In the genomic region with DNA sequence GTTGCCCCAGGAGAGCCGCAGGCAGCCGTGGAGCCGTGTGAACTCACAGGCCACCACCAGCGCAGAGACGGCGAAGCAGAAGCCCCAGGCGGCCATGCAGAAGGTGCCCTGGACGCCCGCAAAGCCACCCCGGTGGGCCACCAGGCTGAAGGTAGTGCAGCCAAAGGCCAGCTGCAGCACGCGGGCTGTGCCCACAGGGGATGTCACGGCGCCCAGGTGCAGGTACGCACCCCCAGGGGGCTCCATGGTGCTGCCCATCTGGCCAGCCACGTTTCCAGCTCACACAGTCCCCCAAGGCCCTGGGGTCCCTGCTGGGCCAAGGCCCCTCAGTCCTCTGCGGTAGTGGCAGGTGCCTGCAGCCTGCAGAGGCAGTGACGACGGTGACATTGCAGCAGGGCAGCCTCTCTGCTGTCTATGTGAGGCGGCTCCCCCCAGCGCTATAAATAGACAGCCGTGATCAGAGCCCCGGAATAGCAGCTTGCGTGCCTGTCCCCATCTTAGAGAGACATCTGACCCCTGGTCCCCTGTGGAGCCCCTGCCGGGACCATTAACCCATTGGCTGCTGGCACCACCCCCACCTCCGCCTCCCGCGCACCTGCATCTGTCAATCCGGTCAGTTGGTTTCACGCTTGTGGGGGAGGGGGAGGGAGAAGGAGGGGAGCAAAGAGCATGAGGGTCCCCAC, we compare ENCODE assay signal across 1 cellular context.
TF ChIP-seq lines count a peak whose summit lies in the region.

No MANE protein-coding gene starts in this region.

TF ChIP-seq in WTC11, 78 proteins besides CTCF, POLR2A, EP300 and RAD21:
- TF ChIP-seq NFYB (CRISPR knock-in tag; conservative IDR thresholded peaks at IDR 0.05; ENCODE audit: low read depth) (no peak), ZNF423 (CRISPR knock-in tag; IDR thresholded peaks at IDR 0.05) (0 out of 2 replicates have a peak, but pooled peaks have one; percentile 18)
- TF ChIP-seq, protein P1, sequence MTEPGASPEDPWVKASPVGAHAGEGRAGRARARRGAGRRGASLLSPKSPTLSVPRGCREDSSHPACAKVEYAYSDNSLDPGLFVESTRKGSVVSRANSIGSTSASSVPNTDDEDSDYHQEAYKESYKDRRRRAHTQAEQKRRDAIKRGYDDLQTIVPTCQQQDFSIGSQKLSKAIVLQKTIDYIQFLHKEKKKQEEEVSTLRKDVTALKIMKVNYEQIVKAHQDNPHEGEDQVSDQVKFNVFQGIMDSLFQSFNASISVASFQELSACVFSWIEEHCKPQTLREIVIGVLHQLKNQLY (CRISPR knock-in tag; IDR thresholded peaks at IDR 0.05) = no peak
- TF ChIP-seq, protein P2, sequence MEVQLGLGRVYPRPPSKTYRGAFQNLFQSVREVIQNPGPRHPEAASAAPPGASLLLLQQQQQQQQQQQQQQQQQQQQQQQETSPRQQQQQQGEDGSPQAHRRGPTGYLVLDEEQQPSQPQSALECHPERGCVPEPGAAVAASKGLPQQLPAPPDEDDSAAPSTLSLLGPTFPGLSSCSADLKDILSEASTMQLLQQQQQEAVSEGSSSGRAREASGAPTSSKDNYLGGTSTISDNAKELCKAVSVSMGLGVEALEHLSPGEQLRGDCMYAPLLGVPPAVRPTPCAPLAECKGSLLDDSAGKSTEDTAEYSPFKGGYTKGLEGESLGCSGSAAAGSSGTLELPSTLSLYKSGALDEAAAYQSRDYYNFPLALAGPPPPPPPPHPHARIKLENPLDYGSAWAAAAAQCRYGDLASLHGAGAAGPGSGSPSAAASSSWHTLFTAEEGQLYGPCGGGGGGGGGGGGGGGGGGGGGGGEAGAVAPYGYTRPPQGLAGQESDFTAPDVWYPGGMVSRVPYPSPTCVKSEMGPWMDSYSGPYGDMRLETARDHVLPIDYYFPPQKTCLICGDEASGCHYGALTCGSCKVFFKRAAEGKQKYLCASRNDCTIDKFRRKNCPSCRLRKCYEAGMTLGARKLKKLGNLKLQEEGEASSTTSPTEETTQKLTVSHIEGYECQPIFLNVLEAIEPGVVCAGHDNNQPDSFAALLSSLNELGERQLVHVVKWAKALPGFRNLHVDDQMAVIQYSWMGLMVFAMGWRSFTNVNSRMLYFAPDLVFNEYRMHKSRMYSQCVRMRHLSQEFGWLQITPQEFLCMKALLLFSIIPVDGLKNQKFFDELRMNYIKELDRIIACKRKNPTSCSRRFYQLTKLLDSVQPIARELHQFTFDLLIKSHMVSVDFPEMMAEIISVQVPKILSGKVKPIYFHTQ (CRISPR knock-in tag; IDR thresholded peaks at IDR 0.05) = no peak
- TF ChIP-seq, protein P3, sequence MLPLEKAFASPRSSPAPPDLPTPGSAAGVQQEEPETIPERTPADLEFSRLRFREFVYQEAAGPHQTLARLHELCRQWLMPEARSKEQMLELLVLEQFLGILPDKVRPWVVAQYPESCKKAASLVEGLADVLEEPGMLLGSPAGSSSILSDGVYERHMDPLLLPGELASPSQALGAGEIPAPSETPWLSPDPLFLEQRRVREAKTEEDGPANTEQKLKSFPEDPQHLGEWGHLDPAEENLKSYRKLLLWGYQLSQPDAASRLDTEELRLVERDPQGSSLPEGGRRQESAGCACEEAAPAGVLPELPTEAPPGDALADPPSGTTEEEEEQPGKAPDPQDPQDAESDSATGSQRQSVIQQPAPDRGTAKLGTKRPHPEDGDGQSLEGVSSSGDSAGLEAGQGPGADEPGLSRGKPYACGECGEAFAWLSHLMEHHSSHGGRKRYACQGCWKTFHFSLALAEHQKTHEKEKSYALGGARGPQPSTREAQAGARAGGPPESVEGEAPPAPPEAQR (CRISPR knock-in tag; IDR thresholded peaks at IDR 0.05) = no peak
- TF ChIP-seq, protein P4, sequence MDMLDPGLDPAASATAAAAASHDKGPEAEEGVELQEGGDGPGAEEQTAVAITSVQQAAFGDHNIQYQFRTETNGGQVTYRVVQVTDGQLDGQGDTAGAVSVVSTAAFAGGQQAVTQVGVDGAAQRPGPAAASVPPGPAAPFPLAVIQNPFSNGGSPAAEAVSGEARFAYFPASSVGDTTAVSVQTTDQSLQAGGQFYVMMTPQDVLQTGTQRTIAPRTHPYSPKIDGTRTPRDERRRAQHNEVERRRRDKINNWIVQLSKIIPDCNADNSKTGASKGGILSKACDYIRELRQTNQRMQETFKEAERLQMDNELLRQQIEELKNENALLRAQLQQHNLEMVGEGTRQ (CRISPR knock-in tag; IDR thresholded peaks at IDR 0.05) = no peak
